ENCODE assay signal across 8 cellular contexts in the genomic region with DNA sequence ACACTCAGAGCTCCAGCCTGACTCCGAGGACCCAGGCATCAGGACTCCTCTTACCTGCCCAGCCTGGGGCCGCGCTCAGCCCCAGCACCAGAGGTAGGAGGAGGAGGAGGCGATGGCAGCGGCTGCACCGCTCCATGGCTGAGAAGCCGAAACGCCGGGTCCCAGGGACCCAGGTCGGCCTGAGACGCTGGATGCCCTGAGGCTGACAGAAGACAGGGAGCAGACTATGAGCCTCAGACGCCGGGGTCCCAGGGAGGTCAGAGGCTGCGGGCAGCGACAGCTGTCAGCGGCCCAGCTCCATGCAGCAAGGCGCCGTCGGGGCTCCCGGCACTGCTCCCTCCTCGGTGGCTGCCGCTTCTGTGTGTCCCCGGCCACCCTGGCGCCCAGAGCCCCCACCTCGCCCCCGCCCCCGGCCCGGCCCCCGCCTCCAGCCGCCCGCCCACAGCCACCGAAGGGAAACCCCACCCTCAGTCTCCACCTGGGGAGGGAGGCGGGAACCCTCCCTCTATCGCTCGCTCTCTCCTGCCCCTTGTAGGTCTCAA. TPM values are rescaled to one million over a fixed set of nuclear protein-coding genes. Genes with fewer than 3 reads are reported as not detected.
DNase-seq lines count a peak whose midpoint lies in the region; ATAC-seq and TF ChIP-seq lines count a peak whose summit lies in the region.

Gene COL11A2, minus strand, starts transcription at position 363 of the 542 bp plus-strand sequence. Its CDS starts 227 bp downstream, at position 136.

- no CpG with 5 or more reads among the region's 35 CpGs for WGBS in iPS DF 6.9 (ENCODE audit: insufficient coverage, insufficient read length)

- H3K36me3 Mint-ChIP-seq in activated naive CD8-positive, alpha-beta T cell treated with anti-CD3 and anti-CD28 coated beads for 36 hours = peaks cover 8% of the 10 kb centered on the region

- H3K36me3 ChIP-seq in iPS DF 6.9 (ENCODE audit: control insufficient read depth, insufficient read depth, low read length) (peaks cover 4% of the 10 kb centered on the region; the same call in 1 of the 2 replicates), skeletal muscle tissue (ENCODE audit: control insufficient read depth in 3 of 3, insufficient read depth in 3 of 3, low read length in 3 of 3) (peaks cover 23 to 30% (median 28%) of the 10 kb centered on the region in 3 donors)

- H3K27me3 Mint-ChIP-seq in activated naive CD8-positive, alpha-beta T cell treated with anti-CD3 and anti-CD28 coated beads for 36 hours = peaks cover 11% of the 10 kb centered on the region

- H3K9me3 Mint-ChIP-seq in activated naive CD8-positive, alpha-beta T cell treated with anti-CD3 and anti-CD28 coated beads for 36 hours = no peaks in the 10 kb centered on the region

- H3K4me3 ChIP-seq in HFF-Myc (replicated peaks; ENCODE audit: low read depth, low read length) = 0 out of 2 replicates have a peak within 1 kb of the TSS, but pooled peaks have one; percentile 15
- peak within 1 kb of the TSS; percentile 77; the same call in 1 of the 2 replicates for H3K4me3 ChIP-seq in iPS DF 6.9 (ENCODE audit: low read length)
- peak within 1 kb of the TSS; percentile 77 to 80 (median 78) for H3K4me3 ChIP-seq in skeletal muscle tissue (ENCODE audit: low read length in 3 of 3)

- TF ChIP-seq CTCF in HFF-Myc (IDR thresholded peaks at IDR 0.05; ENCODE audit: low read depth, low read length, missing control alignments) = no peak

- ATAC-seq in HG02840 (IDR thresholded peaks at IDR 0.05; ENCODE audit: low FRiP score, unreplicated experiment) = no peak

- H3K27ac ChIP-seq in iPS DF 6.9 (ENCODE audit: low read length) (no peak within 1 kb of the TSS), skeletal muscle tissue (ENCODE audit: low read depth, low read length) (peak within 1 kb of the TSS; percentile 19)

- H3K9me3 ChIP-seq in iPS DF 6.9 (ENCODE audit: control insufficient read depth, insufficient read depth, low read length) = no peaks in the 10 kb centered on the region
- H3K9me3 ChIP-seq in skeletal muscle tissue (ENCODE audit: control insufficient read depth in 3 of 3, low read length in 3 of 3) = no peaks in the 10 kb centered on the region

- H3K4me1 ChIP-seq in iPS DF 6.9 (ENCODE audit: control insufficient read depth, insufficient read depth, low read length) = peaks cover 7% of the 10 kb centered on the region
- peaks cover 13 to 28% (median 20%) of the 10 kb centered on the region in 3 donors for H3K4me1 ChIP-seq in skeletal muscle tissue (ENCODE audit: control insufficient read depth in 3 of 3, insufficient read depth in 3 of 3, low read length in 3 of 3)

- DNase-seq in HFF-Myc (ENCODE audit: extremely low read depth, low read depth) = no peak
- DNase-seq in activated naive CD8-positive, alpha-beta T cell treated with anti-CD3 and anti-CD28 coated beads for 36 hours = no peak
- DNase-seq in iPS DF 6.9 (ENCODE audit: low read depth, low spot score) = no peak
- DNase-seq in OCI-M1 (lab: John Stamatoyannopoulos, UW) = no peak
- no peak for DNase-seq in activated gamma-delta T cell (lab: John Stamatoyannopoulos, UW)
- no peak for DNase-seq in NCI-H2171 treated with DMSO at 0.1 percent for 48 hours (lab: John Stamatoyannopoulos, UW)

- no peak within 1 kb of the TSS for H3K27ac Mint-ChIP-seq in activated naive CD8-positive, alpha-beta T cell treated with anti-CD3 and anti-CD28 coated beads for 36 hours

- H3K4me1 Mint-ChIP-seq in activated naive CD8-positive, alpha-beta T cell treated with anti-CD3 and anti-CD28 coated beads for 36 hours = peaks cover 14% of the 10 kb centered on the region

- peak within 1 kb of the TSS; percentile 70 to 83 (median 70) for H3K9ac ChIP-seq in skeletal muscle tissue (ENCODE audit: low read depth in 1 of 3, low read length in 3 of 3)

- H3K27me3 ChIP-seq in iPS DF 6.9 (ENCODE audit: control insufficient read depth, insufficient read depth, low read length) (peaks cover 2% of the 10 kb centered on the region; the same call in 1 of the 2 replicates), skeletal muscle tissue (ENCODE audit: control insufficient read depth in 3 of 3, insufficient read depth in 3 of 3, low read length in 3 of 3) (peaks cover 3 to 10% (median 6%) of the 10 kb centered on the region in 3 donors)

- H3K4me3 Mint-ChIP-seq in activated naive CD8-positive, alpha-beta T cell treated with anti-CD3 and anti-CD28 coated beads for 36 hours = peak within 1 kb of the TSS; percentile 67

RNA-seq across cellular contexts. Expression of gene COL11A2, which starts in this region (rescaled TPM):
- 1 to 10 TPM; 1.0 to 1.1 TPM for total RNA-seq in activated naive CD8-positive, alpha-beta T cell treated with anti-CD3 and anti-CD28 coated beads for 36 hours
- total RNA-seq in skeletal muscle tissue = 28.7 TPM

Comparison
In these comparisons a context has a peak if more than half of its experiments do, and no peak if none do; other contexts are left out.
1. RNA of gene COL11A2 (total RNA-seq): 28.7 TPM in skeletal muscle tissue (single experiment); 1.0 to 1.1 TPM in activated naive CD8-positive, alpha-beta T cell treated with anti-CD3 and anti-CD28 coated beads for 36 hours; every median in the first group is over 10 times any median in the second.
2. H3K4me3 ChIP-seq: peak in every context shown above with its lines; median percentile 78 in skeletal muscle tissue; 77 in iPS DF 6.9; 15 in HFF-Myc.